In the genomic region with DNA sequence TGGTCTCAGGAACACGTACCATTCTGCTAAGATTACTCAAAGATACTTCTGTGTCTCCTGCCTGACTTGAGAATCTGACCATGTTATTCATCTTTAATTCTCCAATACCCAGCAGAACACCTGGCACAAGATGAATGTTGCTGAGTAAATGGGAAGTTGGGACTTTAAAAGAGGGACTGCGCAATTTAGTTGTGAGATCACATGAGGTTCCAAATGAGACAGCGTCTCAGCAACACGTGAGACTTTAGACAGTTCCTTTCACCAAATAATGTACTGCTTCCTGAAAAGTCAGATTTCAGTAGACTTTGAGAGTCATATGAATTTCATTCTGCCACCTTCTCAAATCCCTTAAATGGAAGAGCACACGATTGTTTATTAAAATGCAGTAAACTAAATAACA, we compare ENCODE assay signal across 16 cellular contexts. TPM values are rescaled to one million over a fixed set of nuclear protein-coding genes. Genes with fewer than 3 reads are reported as not detected.
DNase-seq lines count a peak whose midpoint lies in the region; ATAC-seq and TF ChIP-seq lines count a peak whose summit lies in the region.
"Had no signal": no experiment of that assay in that cellular context is flagged by ENCODE, and none has a peak within 500 bp of the region (broad histone marks: within the 10 kb centered on the region; RNA-seq: fewer than 3 reads in every experiment).

No MANE protein-coding gene starts in this region.

- H3K4me1 ChIP-seq in gastroesophageal sphincter = peaks cover 0 to 85% (median 39%) of the 10 kb centered on the region in 3 donors

- 70 to 82% methylated on average over 5 of the region's 5 CpGs for WGBS in gastroesophageal sphincter (ENCODE audit: low coverage in 1 of 2), 2 donors

- no peak for TF ChIP-seq CTCF in gastroesophageal sphincter (IDR thresholded peaks at IDR 0.05)

- no peaks in the 10 kb centered on the region for H3K9me3 ChIP-seq in gastroesophageal sphincter

- DNase-seq in SIG-M5 treated with dmso at 0.1 percent for 504 hours (lab: John Stamatoyannopoulos, UW; ENCODE audit: unreplicated experiment) (peak; percentile 10), SIG-M5 (lab: John Stamatoyannopoulos, UW) (no peak), MV-4-11 (lab: John Stamatoyannopoulos, UW) (peak; percentile 17), NCI-H748 treated with DMSO at 0.1 percent for 48 hours (lab: John Stamatoyannopoulos, UW) (no peak), HUDEP-2 (lab: John Stamatoyannopoulos, UW; ENCODE audit: unreplicated experiment in 76 of 76) (no peak)
- DNase-seq: DMS153, EL, H9, Kasumi-1, NCI-H1694 treated with DMSO at 0.1 percent for 48 hours, NCI-H345, NCI-H526 treated with DMSO at 0.1 percent for 48 hours had no signal

- TF ChIP-seq POLR2A in gastroesophageal sphincter (IDR thresholded peaks at IDR 0.05) = no peak

- TF ChIP-seq EP300 in gastroesophageal sphincter (IDR thresholded peaks at IDR 0.05) = no peak

- H3K4me3 ChIP-seq in gastroesophageal sphincter = no peak overlapping the region

- no peaks in the 10 kb centered on the region for H3K27me3 ChIP-seq in gastroesophageal sphincter

- H3K27ac ChIP-seq in gastroesophageal sphincter (peak overlapping the region in 3 of 4 donors; percentile 62 to 76 (median 71)), temporal lobe (ENCODE audit: low read depth, low read length) (peak overlapping the region; percentile 27)
- H3K27ac ChIP-seq: 22Rv1 had no signal

- no peak for ATAC-seq in gastroesophageal sphincter
- no peak for ATAC-seq in GM21528 (IDR thresholded peaks at IDR 0.05; ENCODE audit: low FRiP score, unreplicated experiment)

- H3K36me3 ChIP-seq in gastroesophageal sphincter = no peaks in the 10 kb centered on the region

RNA-seq across cellular contexts. Expression of gene DOCK9, which starts 36.7 kb away (rescaled TPM):
- total RNA-seq in gastroesophageal sphincter (100 to 1,000 TPM in 3 of 4 donors, 10 to 100 TPM in 1; 84.1 to 203 (median 150) TPM), temporal lobe (137 TPM)

Comparison
In these comparisons a context has a peak if more than half of its experiments do, and no peak if none do; other contexts are left out.
1. DNase-seq: peak in SIG-M5 treated with dmso at 0.1 percent for 504 hours (single experiment) and MV-4-11 (single experiment); none in SIG-M5 (single experiment), NCI-H748 treated with DMSO at 0.1 percent for 48 hours (single experiment) and HUDEP-2 (0 of 76).